In genomic region chr14:103630364-103631108, GRCh38 we compare ENCODE assay signal across 8 cellular contexts. TPM values are rescaled to one million over a fixed set of nuclear protein-coding genes. Genes with fewer than 3 reads are reported as not detected.
A peak's percentile ranks its signal among the peaks of the same experiment; 100 is the strongest.
DNase-seq lines count a peak whose midpoint lies in the region; ATAC-seq and TF ChIP-seq lines count a peak whose summit lies in the region.

No MANE protein-coding gene starts in this region.

- peaks cover 17% of the 10 kb centered on the region; the same call in 1 of the 2 replicates for H4K20me1 ChIP-seq in GM23248 (ENCODE audit: insufficient read depth)

- no peaks in the 10 kb centered on the region for H3K27me3 ChIP-seq in GM23248 (replicated peaks; ENCODE audit: insufficient read depth)

- no peak overlapping the region for H2AFZ ChIP-seq in GM23248

- H3K4me3 ChIP-seq in GM23248: peak overlapping the region; percentile 100
- peak overlapping the region; percentile 81 for H3K4me3 ChIP-seq in SK-N-MC
- H3K4me3 ChIP-seq in fibroblast of mammary gland (ENCODE audit: control insufficient read depth, low read depth, low read length): peak overlapping the region; percentile 75
- peak overlapping the region; percentile 74 for H3K4me3 ChIP-seq in retinal pigment epithelial cell (ENCODE audit: low read length)

- H3K9ac ChIP-seq in GM23248: peak overlapping the region; percentile 89
- peak overlapping the region; percentile 95 for H3K9ac ChIP-seq in SK-N-MC (ENCODE audit: insufficient read length)

- in situ Hi-C loops in GM23248 (cut with MboI): no loop called here

- DNase-seq in GM23248 (peak; percentile 70), SK-N-MC (ENCODE audit: low read depth, low spot score) (no peak), fibroblast of mammary gland (ENCODE audit: low read depth) (no peak), retinal pigment epithelial cell (ENCODE audit: low read depth) (no peak), NCI-H345 treated with DMSO at 0.1 percent for 48 hours (lab: John Stamatoyannopoulos, UW; ENCODE audit: unreplicated experiment) (no peak), SW480 (ENCODE audit: low spot score) (no peak)
- DNase-seq in stimulated activated CD4-positive, alpha-beta T cell treated with anti-CD3 and anti-CD28 coated beads, Interleukin-4, amount 100 ng/mL, for 24 hours: no peak

- no peak for ATAC-seq in GM21526 (IDR thresholded peaks at IDR 0.05; ENCODE audit: low FRiP score, unreplicated experiment)

- H3K4me1 ChIP-seq in GM23248 (ENCODE audit: insufficient read depth): peaks cover 46% of the 10 kb centered on the region

- H3K4me2 ChIP-seq in GM23248 (ENCODE audit: unreplicated experiment): peak overlapping the region; percentile 98

- peaks cover 34% of the 10 kb centered on the region for H3F3A ChIP-seq in GM23248 (ENCODE audit: insufficient read depth)

- no peaks in the 10 kb centered on the region for H3K9me2 ChIP-seq in GM23248 (ENCODE audit: insufficient read depth)

- WGBS in GM23248 (ENCODE audit: low coverage in 1 of 2, low lambda C conversion rate in 2 of 2, missing lambda C conversion rate in 2 of 2), 2 experiments: 3 to 4% methylated on average over 5 of the region's 5 CpGs

- peaks cover 64% of the 10 kb centered on the region for H3K79me2 ChIP-seq in GM23248 (ENCODE audit: insufficient read depth)

- peak overlapping the region; percentile 98 for H3K27ac ChIP-seq in GM23248
- H3K27ac ChIP-seq in SK-N-MC: no peak overlapping the region

- H3K36me3 ChIP-seq in GM23248 (ENCODE audit: low read depth) (no peaks in the 10 kb centered on the region), SK-N-MC (ENCODE audit: insufficient read depth, low read length) (peaks cover 18% of the 10 kb centered on the region)

- H3K9me3 ChIP-seq in GM23248 (ENCODE audit: low read depth) (no peaks in the 10 kb centered on the region), SK-N-MC (ENCODE audit: low read depth, low read length) (no peaks in the 10 kb centered on the region)

- TF ChIP-seq CTCF in fibroblast of mammary gland (conservative IDR thresholded peaks at IDR 0.05; ENCODE audit: control insufficient read depth, insufficient read depth, low read depth, low read length) (no peak), retinal pigment epithelial cell (conservative IDR thresholded peaks at IDR 0.05; ENCODE audit: low read depth, low read length) (no peak)

RNA-seq across cellular contexts. Expression of gene KLC1, which starts 1.5 kb away (rescaled TPM):
- 339 and 410 TPM in 2 replicates for total RNA-seq in GM23248 (2014; rRNA removed; shearing (Covaris generic))
- 177 and 184 TPM in 2 replicates for polyA plus RNA-seq in GM23248 (2016; fragmentation: Nextera tagmentation; extraction: Ambion mirVana)
